Comparison of ENCODE assay signal across 10 cellular contexts in the genomic region with DNA sequence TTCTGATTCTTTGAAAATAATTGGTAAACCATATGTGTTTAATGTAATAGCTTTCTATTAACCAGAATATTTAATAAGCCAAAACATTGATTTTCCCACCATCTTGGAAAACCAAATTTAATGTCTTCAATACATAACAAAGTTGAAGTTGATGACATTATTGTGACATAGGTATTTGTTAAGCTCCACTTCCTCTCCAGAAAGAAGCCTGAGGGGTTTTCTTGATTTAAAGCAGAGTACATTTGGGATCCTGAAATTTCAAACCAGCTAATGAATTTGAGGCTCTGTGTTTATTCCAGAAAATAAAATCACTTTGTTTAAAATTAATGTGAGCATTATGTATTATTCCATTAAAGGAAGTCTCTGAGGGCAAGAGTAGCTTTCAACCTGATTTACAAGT.
DNase-seq lines count a peak whose midpoint lies in the region; TF ChIP-seq lines count a peak whose summit lies in the region.
"Had no signal": no experiment of that assay in that cellular context is flagged by ENCODE, and none has a peak within 500 bp of the region (broad histone marks: within the 10 kb centered on the region; RNA-seq: fewer than 3 reads in every experiment).

No MANE protein-coding gene starts in this region.

- no peak overlapping the region for H3K4me3 ChIP-seq in NB4 (ENCODE audit: low read depth, low read length)
- no peak overlapping the region for H3K4me3 ChIP-seq in SK-N-MC
- no peak overlapping the region for H3K4me3 ChIP-seq in neutrophil (ENCODE audit: low read depth in 1 of 2, low read length in 1 of 2)
- no peak overlapping the region for H3K4me3 ChIP-seq in esophagus squamous epithelium
- H3K4me3 ChIP-seq: A549 had no signal

- H3K9me3 ChIP-seq in SK-N-MC (ENCODE audit: low read depth, low read length) = no peaks in the 10 kb centered on the region
- no peaks in the 10 kb centered on the region for H3K9me3 ChIP-seq in neutrophil
- H3K9me3 ChIP-seq in esophagus squamous epithelium = peaks cover 0 to 13% (median 0%) of the 10 kb centered on the region in 3 donors
- H3K9me3 ChIP-seq: A549 had no signal

- H3K27ac ChIP-seq in SK-N-MC (peak overlapping the region; percentile 27; the same call in 1 of the 2 replicates), neutrophil (peak overlapping the region; percentile 35), esophagus squamous epithelium (no peak overlapping the region)
- H3K27ac ChIP-seq: A549 had no signal

- peaks cover 15% of the 10 kb centered on the region in 2 experiments for H3K4me1 ChIP-seq in neutrophil (ENCODE audit: control insufficient read depth in 1 of 2, insufficient read depth in 1 of 2, low read depth in 1 of 2, low read length in 1 of 2)
- peaks cover 0 to 35% (median 0%) of the 10 kb centered on the region in 3 donors for H3K4me1 ChIP-seq in esophagus squamous epithelium
- H3K4me1 ChIP-seq: Caco-2 had no signal

- H3K36me3 ChIP-seq in SK-N-MC (ENCODE audit: insufficient read depth, low read length) (no peaks in the 10 kb centered on the region), neutrophil (no peaks in the 10 kb centered on the region), esophagus squamous epithelium (no peaks in the 10 kb centered on the region)

- TF ChIP-seq POLR2A in NB4 (IDR thresholded peaks at IDR 0.05; ENCODE audit: extremely low read depth, insufficient read length) = no peak
- TF ChIP-seq POLR2A in esophagus squamous epithelium (IDR thresholded peaks at IDR 0.05) = no peak

- no peak overlapping the region for H3K9ac ChIP-seq in SK-N-MC (ENCODE audit: insufficient read length)

- intact Hi-C loops in esophagus squamous epithelium (cut with DNase I) = no loop called here

- TF ChIP-seq CTCF in NB4 (IDR thresholded peaks at IDR 0.05; ENCODE audit: low read depth, low read length) = no peak
- no peak for TF ChIP-seq CTCF in neutrophil (IDR thresholded peaks at IDR 0.05)
- no peak for TF ChIP-seq CTCF in esophagus squamous epithelium (IDR thresholded peaks at IDR 0.05)

- peak; percentile 10 for DNase-seq in CD1c-positive myeloid dendritic cell (ENCODE audit: extremely low spot score)
- DNase-seq in NB4 (ENCODE audit: low read depth) = peak; percentile 30
- DNase-seq in SK-N-MC (ENCODE audit: low read depth, low spot score) = peak; percentile 56
- no peak for DNase-seq in esophagus squamous epithelium (lab: John Stamatoyannopoulos, UW)
- DNase-seq in DMS 273 treated with DMSO at 0.1 percent for 48 hours (lab: John Stamatoyannopoulos, UW) = no peak
- DNase-seq: Caco-2; CD8-positive, alpha-beta memory T cell; HCEC 1CT had no signal

- H3K27me3 ChIP-seq in neutrophil (no peaks in the 10 kb centered on the region), esophagus squamous epithelium (no peaks in the 10 kb centered on the region)

Comparison
In these comparisons a context has a peak if more than half of its experiments do, and no peak if none do; other contexts are left out.
1. DNase-seq: peak in CD1c-positive myeloid dendritic cell (single experiment), NB4 (single experiment) and SK-N-MC (single experiment); none in esophagus squamous epithelium (single experiment) and DMS 273 treated with DMSO at 0.1 percent for 48 hours (single experiment).
2. H3K27ac ChIP-seq: peak in SK-N-MC (single experiment) and neutrophil (single experiment); none in esophagus squamous epithelium (0 of 4).